Comparison of ENCODE assay signal across 8 cellular contexts in the genomic region with DNA sequence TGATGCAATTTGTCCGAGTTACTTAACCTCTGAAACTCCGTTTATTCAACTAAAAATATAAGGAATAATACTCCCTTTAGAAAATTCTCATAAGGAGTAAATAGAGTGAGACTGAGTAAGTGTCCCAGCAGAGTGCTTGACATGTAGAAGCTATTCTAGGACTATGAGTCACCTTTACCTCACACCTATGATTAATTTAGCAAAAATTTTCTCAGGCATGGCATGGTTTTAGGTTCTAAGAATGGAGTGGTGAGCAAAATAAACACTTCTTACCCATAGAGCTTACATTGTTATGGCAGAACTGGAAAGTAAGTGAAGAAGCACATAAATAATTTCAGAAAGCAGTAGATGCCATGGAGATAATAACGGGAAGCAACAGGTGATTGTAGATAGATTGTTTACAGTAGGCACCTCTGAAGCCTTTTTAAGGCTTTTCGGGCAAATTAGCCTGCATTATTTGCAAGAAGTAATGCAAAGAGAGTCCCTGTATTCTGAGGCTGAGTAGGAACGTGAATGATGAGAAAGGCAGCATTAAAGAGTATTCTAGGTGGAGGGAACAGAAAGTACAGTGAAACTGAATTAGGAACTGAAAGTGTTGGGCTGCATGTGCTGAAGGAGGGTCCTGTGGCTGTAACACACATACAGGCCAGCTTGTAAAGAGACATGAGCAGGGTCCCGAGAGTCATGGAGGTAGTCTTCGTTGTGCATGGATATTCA.
DNase-seq lines count a peak whose midpoint lies in the region; ATAC-seq and TF ChIP-seq lines count a peak whose summit lies in the region.

No MANE protein-coding gene starts in this region.

- in situ Hi-C loops in GM18951 (cut with MboI; ENCODE audit: low sequenced_read_pairs, unreplicated experiment), result no loop called here

- 84 to 89% methylated on average over 7 of the region's 7 CpGs for WGBS in testis, 2 donors

- TF ChIP-seq POLR2A in GM18951 (IDR thresholded peaks at IDR 0.05; ENCODE audit: extremely low read depth, insufficient read depth, insufficient read length) (peak; percentile 15), testis (IDR thresholded peaks at IDR 0.05) (no peak)

- no peak overlapping the region for H3K27ac ChIP-seq in testis

- intact Hi-C loops in testis (cut with DNase I; ENCODE audit: low total_unique reads), result no loop called here

- no peaks in the 10 kb centered on the region for H3K9me3 ChIP-seq in testis

- no peaks in the 10 kb centered on the region for H3K36me3 ChIP-seq in testis (ENCODE audit: low read depth, missing control alignments)

- TF ChIP-seq CTCF in AG10803 (conservative IDR thresholded peaks at IDR 0.05; ENCODE audit: low read length), result no peak
- no peak for TF ChIP-seq CTCF in testis (IDR thresholded peaks at IDR 0.05)

- H3K27me3 ChIP-seq in testis, result no peaks in the 10 kb centered on the region

- DNase-seq in AG10803 (ENCODE audit: low read depth) (peak; percentile 78), OCI-M1 (lab: John Stamatoyannopoulos, UW) (peak; percentile 4), iPS-NIHi11 (ENCODE audit: low spot score) (peak; percentile 25), NCI-H446 treated with DMSO at 0.1 percent for 48 hours (lab: John Stamatoyannopoulos, UW) (no peak), NCI-H1105 treated with DMSO at 0.1 percent for 48 hours (lab: John Stamatoyannopoulos, UW) (no peak), testis (no peak)

- H3K4me3 ChIP-seq in AG10803 (ENCODE audit: low read length) (no peak overlapping the region), testis (no peak overlapping the region)

- ATAC-seq in HG03064 (IDR thresholded peaks at IDR 0.05; ENCODE audit: low read depth, unreplicated experiment), result peak; percentile 96

- no peaks in the 10 kb centered on the region for H3K4me1 ChIP-seq in testis

Comparison
In these comparisons a context has a peak if more than half of its experiments do, and no peak if none do; other contexts are left out.
1. DNase-seq: peak in AG10803 (single experiment), OCI-M1 (single experiment) and iPS-NIHi11 (single experiment); none in NCI-H446 treated with DMSO at 0.1 percent for 48 hours (single experiment), NCI-H1105 treated with DMSO at 0.1 percent for 48 hours (single experiment) and testis (single experiment).